1 cellular context compared by ENCODE assay signal in genomic region chr5:76715734-76716455, GRCh38.
TF ChIP-seq lines count a peak whose summit lies in the region.

F2R (plus strand) TSS chr5:76716126; CDS start chr5:76716308, 182 bp downstream.

TF ChIP-seq in K562, 482 proteins besides CTCF, POLR2A, EP300 and RAD21 (continued from another document and continues in another):
- TF ChIP-seq, protein P1, sequence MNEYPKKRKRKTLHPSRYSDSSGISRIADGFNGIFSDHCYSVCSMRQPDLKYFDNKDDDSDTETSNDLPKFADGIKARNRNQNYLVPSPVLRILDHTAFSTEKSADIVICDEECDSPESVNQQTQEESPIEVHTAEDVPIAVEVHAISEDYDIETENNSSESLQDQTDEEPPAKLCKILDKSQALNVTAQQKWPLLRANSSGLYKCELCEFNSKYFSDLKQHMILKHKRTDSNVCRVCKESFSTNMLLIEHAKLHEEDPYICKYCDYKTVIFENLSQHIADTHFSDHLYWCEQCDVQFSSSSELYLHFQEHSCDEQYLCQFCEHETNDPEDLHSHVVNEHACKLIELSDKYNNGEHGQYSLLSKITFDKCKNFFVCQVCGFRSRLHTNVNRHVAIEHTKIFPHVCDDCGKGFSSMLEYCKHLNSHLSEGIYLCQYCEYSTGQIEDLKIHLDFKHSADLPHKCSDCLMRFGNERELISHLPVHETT (CRISPR knock-in tag; conservative IDR thresholded peaks at IDR 0.05 in 1 of 2, IDR thresholded peaks at IDR 0.05 in 1 of 2) = 0 out of 4 replicates have a peak, but pooled peaks of 1 of the 2 experiments have one; percentile 2
- no peak for TF ChIP-seq HNRNPLL (IDR thresholded peaks at IDR 0.05; ENCODE audit: low read depth, low read length, poor library complexity, severe bottlenecking)
- TF ChIP-seq DMBX1 (CRISPR knock-in tag; IDR thresholded peaks at IDR 0.05; ENCODE audit: borderline replicate concordance) = no peak
- no peak for TF ChIP-seq ZNF668 (CRISPR knock-in tag; IDR thresholded peaks at IDR 0.05)
- peak; percentile 50 for TF ChIP-seq SAP30 (IDR thresholded peaks at IDR 0.05; ENCODE audit: borderline replicate concordance, insufficient read depth, low read depth, low read length, poor library complexity, severe bottlenecking)
- TF ChIP-seq ZNF695 (CRISPR knock-in tag; IDR thresholded peaks at IDR 0.05) = no peak
- TF ChIP-seq ZNF282 (CRISPR knock-in tag; IDR thresholded peaks at IDR 0.05) = no peak
- TF ChIP-seq ZNF764 (CRISPR knock-in tag; IDR thresholded peaks at IDR 0.05; ENCODE audit: low read depth) = no peak
- no peak for TF ChIP-seq TBP (optimal IDR thresholded peaks at IDR 0.05; ENCODE audit: low read depth, low read length)
- TF ChIP-seq, protein P2, sequence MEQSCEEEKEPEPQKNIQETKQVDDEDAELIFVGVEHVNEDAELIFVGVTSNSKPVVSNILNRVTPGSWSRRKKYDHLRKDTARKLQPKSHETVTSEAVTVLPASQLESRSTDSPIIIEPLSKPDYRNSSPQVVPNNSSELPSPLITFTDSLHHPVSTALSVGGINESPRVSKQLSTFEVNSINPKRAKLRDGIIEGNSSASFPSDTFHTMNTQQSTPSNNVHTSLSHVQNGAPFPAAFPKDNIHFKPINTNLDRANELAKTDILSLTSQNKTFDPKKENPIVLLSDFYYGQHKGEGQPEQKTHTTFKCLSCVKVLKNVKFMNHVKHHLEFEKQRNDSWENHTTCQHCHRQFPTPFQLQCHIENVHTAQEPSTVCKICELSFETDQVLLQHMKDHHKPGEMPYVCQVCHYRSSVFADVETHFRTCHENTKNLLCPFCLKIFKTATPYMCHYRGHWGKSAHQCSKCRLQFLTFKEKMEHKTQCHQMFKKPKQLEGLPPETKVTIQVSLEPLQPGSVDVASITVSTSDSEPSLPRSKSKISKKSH (CRISPR knock-in tag; IDR thresholded peaks at IDR 0.05) = no peak
- no peak for TF ChIP-seq ESRRA (IDR thresholded peaks at IDR 0.05; ENCODE audit: borderline replicate concordance, low read depth)
- TF ChIP-seq, protein P3, sequence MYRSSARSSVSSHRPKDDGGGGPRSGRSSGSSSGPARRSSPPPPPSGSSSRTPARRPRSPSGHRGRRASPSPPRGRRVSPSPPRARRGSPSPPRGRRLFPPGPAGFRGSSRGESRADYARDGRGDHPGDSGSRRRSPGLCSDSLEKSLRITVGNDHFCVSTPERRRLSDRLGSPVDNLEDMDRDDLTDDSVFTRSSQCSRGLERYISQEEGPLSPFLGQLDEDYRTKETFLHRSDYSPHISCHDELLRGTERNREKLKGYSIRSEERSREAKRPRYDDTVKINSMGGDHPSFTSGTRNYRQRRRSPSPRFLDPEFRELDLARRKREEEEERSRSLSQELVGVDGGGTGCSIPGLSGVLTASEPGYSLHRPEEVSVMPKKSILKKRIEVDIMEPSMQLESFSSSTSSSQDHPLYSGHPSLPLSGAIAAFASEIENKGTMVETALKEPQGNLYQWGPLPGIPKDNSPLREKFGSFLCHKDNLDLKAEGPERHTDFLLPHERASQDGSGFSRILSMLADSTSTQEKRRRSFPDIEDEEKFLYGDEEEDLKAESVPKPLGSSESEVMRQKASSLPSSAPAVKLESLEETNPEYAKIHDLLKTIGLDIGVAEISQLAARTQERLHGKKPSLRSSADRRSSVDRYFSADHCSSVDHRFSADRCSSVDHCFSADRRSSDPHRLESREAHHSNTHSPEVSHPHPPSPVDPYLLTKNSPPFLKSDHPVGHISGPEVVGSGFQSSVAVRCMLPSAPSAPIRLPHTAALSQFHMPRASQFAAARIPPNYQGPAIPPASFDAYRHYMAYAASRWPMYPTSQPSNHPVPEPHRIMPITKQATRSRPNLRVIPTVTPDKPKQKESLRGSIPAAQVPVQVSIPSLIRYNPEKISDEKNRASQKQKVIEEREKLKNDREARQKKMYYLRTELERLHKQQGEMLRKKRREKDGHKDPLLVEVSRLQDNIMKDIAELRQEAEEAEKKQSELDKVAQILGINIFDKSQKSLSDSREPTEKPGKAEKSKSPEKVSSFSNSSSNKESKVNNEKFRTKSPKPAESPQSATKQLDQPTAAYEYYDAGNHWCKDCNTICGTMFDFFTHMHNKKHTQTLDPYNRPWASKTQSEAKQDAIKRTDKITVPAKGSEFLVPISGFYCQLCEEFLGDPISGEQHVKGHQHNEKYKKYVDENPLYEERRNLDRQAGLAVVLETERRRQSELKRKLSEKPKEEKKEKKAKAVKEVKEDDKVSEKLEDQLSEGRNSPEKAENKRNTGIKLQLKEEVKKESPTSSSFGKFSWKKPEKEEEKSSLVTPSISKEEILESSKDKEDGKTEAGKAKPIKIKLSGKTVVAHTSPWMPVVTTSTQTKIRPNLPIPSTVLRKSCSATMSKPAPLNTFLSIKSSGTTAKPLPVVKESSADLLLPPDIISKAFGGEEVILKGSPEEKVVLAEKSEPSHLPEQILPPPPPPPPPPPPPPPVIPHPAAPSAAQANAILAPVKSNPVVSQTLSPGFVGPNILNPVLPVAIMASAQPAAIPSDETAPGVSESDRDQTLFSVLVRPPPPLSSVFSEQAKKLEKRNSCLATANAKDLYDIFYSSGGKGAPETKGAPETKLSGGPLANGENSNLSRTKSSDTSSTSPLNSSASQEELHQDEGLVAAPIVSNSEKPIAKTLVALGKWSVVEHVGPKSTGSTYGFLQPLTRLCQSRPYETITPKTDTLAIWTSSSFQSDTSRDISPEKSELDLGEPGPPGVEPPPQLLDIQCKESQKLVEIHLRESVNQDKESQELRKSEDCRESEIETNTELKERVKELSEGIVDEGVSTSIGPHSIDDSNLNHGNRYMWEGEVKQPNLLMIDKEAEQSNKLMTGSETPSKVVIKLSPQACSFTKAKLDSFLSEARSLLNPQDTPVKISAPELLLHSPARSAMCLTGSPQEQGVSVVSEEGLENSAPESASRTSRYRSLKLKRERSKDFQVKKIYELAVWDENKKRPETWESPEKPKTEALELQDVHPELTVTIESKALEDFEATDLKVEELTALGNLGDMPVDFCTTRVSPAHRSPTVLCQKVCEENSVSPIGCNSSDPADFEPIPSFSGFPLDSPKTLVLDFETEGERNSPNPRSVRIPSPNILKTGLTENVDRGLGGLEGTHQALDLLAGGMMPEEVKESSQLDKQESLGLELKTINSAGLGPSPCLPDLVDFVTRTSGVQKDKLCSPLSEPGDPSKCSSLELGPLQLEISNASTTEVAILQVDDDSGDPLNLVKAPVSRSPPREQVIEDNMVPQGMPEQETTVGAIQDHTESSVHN (IDR thresholded peaks at IDR 0.05; ENCODE audit: borderline replicate concordance in 1 of 2, low read depth in 1 of 2) = no peak
- TF ChIP-seq, protein P4, sequence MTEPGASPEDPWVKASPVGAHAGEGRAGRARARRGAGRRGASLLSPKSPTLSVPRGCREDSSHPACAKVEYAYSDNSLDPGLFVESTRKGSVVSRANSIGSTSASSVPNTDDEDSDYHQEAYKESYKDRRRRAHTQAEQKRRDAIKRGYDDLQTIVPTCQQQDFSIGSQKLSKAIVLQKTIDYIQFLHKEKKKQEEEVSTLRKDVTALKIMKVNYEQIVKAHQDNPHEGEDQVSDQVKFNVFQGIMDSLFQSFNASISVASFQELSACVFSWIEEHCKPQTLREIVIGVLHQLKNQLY (CRISPR knock-in tag; conservative IDR thresholded peaks at IDR 0.05) = no peak
- TF ChIP-seq U2AF1 (optimal IDR thresholded peaks at IDR 0.05; ENCODE audit: low read depth, low read length) = no peak
- no peak for TF ChIP-seq SNIP1 (IDR thresholded peaks at IDR 0.05; ENCODE audit: low read depth)
- TF ChIP-seq RNF219 (CRISPR knock-in tag; IDR thresholded peaks at IDR 0.05) = no peak
- TF ChIP-seq, protein P5, sequence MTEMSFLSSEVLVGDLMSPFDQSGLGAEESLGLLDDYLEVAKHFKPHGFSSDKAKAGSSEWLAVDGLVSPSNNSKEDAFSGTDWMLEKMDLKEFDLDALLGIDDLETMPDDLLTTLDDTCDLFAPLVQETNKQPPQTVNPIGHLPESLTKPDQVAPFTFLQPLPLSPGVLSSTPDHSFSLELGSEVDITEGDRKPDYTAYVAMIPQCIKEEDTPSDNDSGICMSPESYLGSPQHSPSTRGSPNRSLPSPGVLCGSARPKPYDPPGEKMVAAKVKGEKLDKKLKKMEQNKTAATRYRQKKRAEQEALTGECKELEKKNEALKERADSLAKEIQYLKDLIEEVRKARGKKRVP (CRISPR knock-in tag; IDR thresholded peaks at IDR 0.05) = no peak
- TF ChIP-seq E4F1 (CRISPR knock-in tag; IDR thresholded peaks at IDR 0.05; ENCODE audit: borderline replicate concordance) = no peak
- TF ChIP-seq HEY1 (CRISPR knock-in tag; IDR thresholded peaks at IDR 0.05; ENCODE audit: borderline replicate concordance) = no peak
- no peak for TF ChIP-seq DPF2 (IDR thresholded peaks at IDR 0.05)
- no peak for TF ChIP-seq CREB5 (CRISPR knock-in tag; IDR thresholded peaks at IDR 0.05)
